In the genomic region with DNA sequence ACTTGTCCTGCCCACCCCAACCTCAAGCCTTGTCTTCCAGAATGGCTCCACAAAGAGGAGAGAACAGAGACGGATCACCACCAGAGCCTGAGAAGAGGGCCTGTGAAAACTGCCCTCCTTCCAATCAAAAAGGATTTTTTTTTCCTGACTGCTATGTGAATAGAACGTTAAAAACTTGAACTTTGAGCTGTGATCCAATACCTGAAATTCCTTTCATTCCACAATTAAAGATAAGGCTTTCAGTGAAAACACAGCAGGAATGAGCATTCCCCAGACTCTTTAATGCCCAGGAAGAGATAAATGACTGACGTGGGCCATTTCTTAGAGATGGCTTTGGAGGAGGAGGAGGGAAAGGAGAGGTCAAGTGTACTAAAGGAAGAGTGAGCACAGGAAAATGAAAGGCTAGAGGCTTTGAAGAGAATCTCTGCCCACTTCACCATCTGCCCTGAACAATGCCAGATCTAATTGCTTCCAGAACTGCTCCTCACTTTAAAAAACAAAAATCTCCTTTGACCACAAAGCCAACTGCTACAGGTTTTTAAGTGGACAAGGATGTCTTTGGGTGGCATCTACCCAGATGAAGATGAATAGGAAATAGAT, we compare ENCODE assay signal across 1 cellular context.
A peak's percentile ranks its signal among the peaks of the same experiment; 100 is the strongest.
TF ChIP-seq lines count a peak whose summit lies in the region.

No MANE protein-coding gene starts in this region.

TF ChIP-seq in HepG2, 621 proteins besides CTCF, POLR2A, EP300 and RAD21 (continued from another document and continues in another):
- TF ChIP-seq, protein P1, sequence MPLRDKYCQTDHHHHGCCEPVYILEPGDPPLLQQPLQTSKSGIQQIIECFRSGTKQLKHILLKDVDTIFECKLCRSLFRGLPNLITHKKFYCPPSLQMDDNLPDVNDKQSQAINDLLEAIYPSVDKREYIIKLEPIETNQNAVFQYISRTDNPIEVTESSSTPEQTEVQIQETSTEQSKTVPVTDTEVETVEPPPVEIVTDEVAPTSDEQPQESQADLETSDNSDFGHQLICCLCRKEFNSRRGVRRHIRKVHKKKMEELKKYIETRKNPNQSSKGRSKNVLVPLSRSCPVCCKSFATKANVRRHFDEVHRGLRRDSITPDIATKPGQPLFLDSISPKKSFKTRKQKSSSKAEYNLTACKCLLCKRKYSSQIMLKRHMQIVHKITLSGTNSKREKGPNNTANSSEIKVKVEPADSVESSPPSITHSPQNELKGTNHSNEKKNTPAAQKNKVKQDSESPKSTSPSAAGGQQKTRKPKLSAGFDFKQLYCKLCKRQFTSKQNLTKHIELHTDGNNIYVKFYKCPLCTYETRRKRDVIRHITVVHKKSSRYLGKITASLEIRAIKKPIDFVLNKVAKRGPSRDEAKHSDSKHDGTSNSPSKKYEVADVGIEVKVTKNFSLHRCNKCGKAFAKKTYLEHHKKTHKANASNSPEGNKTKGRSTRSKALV (CRISPR knock-in tag; IDR thresholded peaks at IDR 0.05): no peak; the same call in 1 of the 2 replicates
- no peak for TF ChIP-seq ZNF749 (CRISPR knock-in tag; IDR thresholded peaks at IDR 0.05; ENCODE audit: borderline replicate concordance)
- no peak for TF ChIP-seq ZNF451 (CRISPR knock-in tag; IDR thresholded peaks at IDR 0.05)
- TF ChIP-seq STAT5B (CRISPR knock-in tag; IDR thresholded peaks at IDR 0.05): no peak
- TF ChIP-seq NFKB2 (CRISPR knock-in tag; IDR thresholded peaks at IDR 0.05; ENCODE audit: borderline replicate concordance): no peak
- TF ChIP-seq HNF4G (IDR thresholded peaks at IDR 0.05; ENCODE audit: borderline replicate concordance, low read depth, low read length): peak; percentile 67; the same call in 1 of the 2 replicates
- peak; percentile 49; the same call in 1 of the 2 replicates for TF ChIP-seq HNF4G (CRISPR knock-in tag; IDR thresholded peaks at IDR 0.05; ENCODE audit: borderline replicate concordance, low read depth)
- no peak for TF ChIP-seq ERF (CRISPR knock-in tag; IDR thresholded peaks at IDR 0.05)
- TF ChIP-seq ESRRA (CRISPR knock-in tag; IDR thresholded peaks at IDR 0.05; ENCODE audit: low read depth): no peak
- TF ChIP-seq, protein P2, sequence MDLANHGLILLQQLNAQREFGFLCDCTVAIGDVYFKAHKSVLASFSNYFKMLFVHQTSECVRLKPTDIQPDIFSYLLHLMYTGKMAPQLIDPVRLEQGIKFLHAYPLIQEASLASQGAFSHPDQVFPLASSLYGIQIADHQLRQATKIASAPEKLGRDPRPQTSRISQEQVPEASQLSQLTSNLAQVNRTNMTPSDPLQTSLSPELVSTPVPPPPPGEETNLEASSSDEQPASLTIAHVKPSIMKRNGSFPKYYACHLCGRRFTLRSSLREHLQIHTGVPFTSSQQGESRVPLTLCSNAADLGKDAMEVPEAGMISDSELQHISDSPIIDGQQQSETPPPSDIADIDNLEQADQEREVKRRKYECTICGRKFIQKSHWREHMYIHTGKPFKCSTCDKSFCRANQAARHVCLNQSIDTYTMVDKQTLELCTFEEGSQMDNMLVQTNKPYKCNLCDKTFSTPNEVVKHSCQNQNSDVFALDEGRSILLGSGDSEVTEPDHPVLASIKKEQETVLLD (CRISPR knock-in tag; IDR thresholded peaks at IDR 0.05; ENCODE audit: low read depth): no peak
- TF ChIP-seq STAG1 (CRISPR knock-in tag; IDR thresholded peaks at IDR 0.05): peak; percentile 22
- no peak for TF ChIP-seq FIP1L1 (IDR thresholded peaks at IDR 0.05; ENCODE audit: borderline replicate concordance, insufficient read depth, low read depth, low read length)
- no peak for TF ChIP-seq ZNF761 (CRISPR knock-in tag; conservative IDR thresholded peaks at IDR 0.05)
- no peak for TF ChIP-seq ZSCAN25 (CRISPR knock-in tag; IDR thresholded peaks at IDR 0.05)
- no peak for TF ChIP-seq CAMTA2 (CRISPR knock-in tag; IDR thresholded peaks at IDR 0.05; ENCODE audit: borderline replicate concordance)
- no peak for TF ChIP-seq HNRNPK (IDR thresholded peaks at IDR 0.05; ENCODE audit: low read depth, low read length, poor library complexity, severe bottlenecking)
- TF ChIP-seq HDAC1 (CRISPR knock-in tag; IDR thresholded peaks at IDR 0.05): peak; percentile 71
- no peak for TF ChIP-seq ZNF674 (CRISPR knock-in tag; IDR thresholded peaks at IDR 0.05; ENCODE audit: low read depth)
- no peak for TF ChIP-seq ZNF24 (IDR thresholded peaks at IDR 0.05)
- TF ChIP-seq PITX1 (CRISPR knock-in tag; IDR thresholded peaks at IDR 0.05): 0 out of 2 replicates have a peak, but pooled peaks have one; percentile 37
- no peak for TF ChIP-seq ZNF441 (CRISPR knock-in tag; IDR thresholded peaks at IDR 0.05; ENCODE audit: borderline replicate concordance)
- TF ChIP-seq, protein P3, sequence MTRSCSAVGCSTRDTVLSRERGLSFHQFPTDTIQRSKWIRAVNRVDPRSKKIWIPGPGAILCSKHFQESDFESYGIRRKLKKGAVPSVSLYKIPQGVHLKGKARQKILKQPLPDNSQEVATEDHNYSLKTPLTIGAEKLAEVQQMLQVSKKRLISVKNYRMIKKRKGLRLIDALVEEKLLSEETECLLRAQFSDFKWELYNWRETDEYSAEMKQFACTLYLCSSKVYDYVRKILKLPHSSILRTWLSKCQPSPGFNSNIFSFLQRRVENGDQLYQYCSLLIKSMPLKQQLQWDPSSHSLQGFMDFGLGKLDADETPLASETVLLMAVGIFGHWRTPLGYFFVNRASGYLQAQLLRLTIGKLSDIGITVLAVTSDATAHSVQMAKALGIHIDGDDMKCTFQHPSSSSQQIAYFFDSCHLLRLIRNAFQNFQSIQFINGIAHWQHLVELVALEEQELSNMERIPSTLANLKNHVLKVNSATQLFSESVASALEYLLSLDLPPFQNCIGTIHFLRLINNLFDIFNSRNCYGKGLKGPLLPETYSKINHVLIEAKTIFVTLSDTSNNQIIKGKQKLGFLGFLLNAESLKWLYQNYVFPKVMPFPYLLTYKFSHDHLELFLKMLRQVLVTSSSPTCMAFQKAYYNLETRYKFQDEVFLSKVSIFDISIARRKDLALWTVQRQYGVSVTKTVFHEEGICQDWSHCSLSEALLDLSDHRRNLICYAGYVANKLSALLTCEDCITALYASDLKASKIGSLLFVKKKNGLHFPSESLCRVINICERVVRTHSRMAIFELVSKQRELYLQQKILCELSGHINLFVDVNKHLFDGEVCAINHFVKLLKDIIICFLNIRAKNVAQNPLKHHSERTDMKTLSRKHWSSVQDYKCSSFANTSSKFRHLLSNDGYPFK (CRISPR knock-in tag; IDR thresholded peaks at IDR 0.05; ENCODE audit: borderline replicate concordance): no peak
- TF ChIP-seq NR3C1 (CRISPR knock-in tag; IDR thresholded peaks at IDR 0.05): no peak
- TF ChIP-seq MIXL1 (CRISPR knock-in tag; IDR thresholded peaks at IDR 0.05): no peak; the same call in 1 of the 2 replicates
- TF ChIP-seq ZNF496 (CRISPR knock-in tag; IDR thresholded peaks at IDR 0.05; ENCODE audit: insufficient replicate concordance): no peak
- no peak for TF ChIP-seq PLRG1 (conservative IDR thresholded peaks at IDR 0.05)
- no peak for TF ChIP-seq SUZ12 (IDR thresholded peaks at IDR 0.05; ENCODE audit: low read depth, low read length)
- TF ChIP-seq ZNF841 (CRISPR knock-in tag; IDR thresholded peaks at IDR 0.05; ENCODE audit: borderline replicate concordance): no peak
- TF ChIP-seq MIER2 (CRISPR knock-in tag; IDR thresholded peaks at IDR 0.05): no peak
- TF ChIP-seq YEATS2 (CRISPR knock-in tag; IDR thresholded peaks at IDR 0.05; ENCODE audit: borderline replicate concordance): no peak
- no peak for TF ChIP-seq KLF13 (CRISPR knock-in tag; IDR thresholded peaks at IDR 0.05)
- TF ChIP-seq ZNF816 (CRISPR knock-in tag; IDR thresholded peaks at IDR 0.05; ENCODE audit: borderline replicate concordance): no peak
- TF ChIP-seq, protein P4, sequence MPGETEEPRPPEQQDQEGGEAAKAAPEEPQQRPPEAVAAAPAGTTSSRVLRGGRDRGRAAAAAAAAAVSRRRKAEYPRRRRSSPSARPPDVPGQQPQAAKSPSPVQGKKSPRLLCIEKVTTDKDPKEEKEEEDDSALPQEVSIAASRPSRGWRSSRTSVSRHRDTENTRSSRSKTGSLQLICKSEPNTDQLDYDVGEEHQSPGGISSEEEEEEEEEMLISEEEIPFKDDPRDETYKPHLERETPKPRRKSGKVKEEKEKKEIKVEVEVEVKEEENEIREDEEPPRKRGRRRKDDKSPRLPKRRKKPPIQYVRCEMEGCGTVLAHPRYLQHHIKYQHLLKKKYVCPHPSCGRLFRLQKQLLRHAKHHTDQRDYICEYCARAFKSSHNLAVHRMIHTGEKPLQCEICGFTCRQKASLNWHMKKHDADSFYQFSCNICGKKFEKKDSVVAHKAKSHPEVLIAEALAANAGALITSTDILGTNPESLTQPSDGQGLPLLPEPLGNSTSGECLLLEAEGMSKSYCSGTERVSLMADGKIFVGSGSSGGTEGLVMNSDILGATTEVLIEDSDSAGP (CRISPR knock-in tag; IDR thresholded peaks at IDR 0.05; ENCODE audit: borderline replicate concordance): no peak
- TF ChIP-seq ZNF160 (CRISPR knock-in tag; IDR thresholded peaks at IDR 0.05): no peak
- TF ChIP-seq ZMAT3 (CRISPR knock-in tag; conservative IDR thresholded peaks at IDR 0.05): no peak
- TF ChIP-seq, protein P5, sequence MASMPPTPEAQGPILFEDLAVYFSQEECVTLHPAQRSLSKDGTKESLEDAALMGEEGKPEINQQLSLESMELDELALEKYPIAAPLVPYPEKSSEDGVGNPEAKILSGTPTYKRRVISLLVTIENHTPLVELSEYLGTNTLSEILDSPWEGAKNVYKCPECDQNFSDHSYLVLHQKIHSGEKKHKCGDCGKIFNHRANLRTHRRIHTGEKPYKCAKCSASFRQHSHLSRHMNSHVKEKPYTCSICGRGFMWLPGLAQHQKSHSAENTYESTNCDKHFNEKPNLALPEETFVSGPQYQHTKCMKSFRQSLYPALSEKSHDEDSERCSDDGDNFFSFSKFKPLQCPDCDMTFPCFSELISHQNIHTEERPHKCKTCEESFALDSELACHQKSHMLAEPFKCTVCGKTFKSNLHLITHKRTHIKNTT (CRISPR knock-in tag; IDR thresholded peaks at IDR 0.05): no peak
- no peak for TF ChIP-seq EHMT2 (IDR thresholded peaks at IDR 0.05; ENCODE audit: borderline replicate concordance, low read depth, low read length)
- TF ChIP-seq YEATS4 (CRISPR knock-in tag; IDR thresholded peaks at IDR 0.05; ENCODE audit: borderline replicate concordance): no peak; the same call in 1 of the 2 replicates
- TF ChIP-seq BORCS8-MEF2B (CRISPR knock-in tag; IDR thresholded peaks at IDR 0.05): no peak
- TF ChIP-seq SAFB2 (CRISPR knock-in tag; IDR thresholded peaks at IDR 0.05; ENCODE audit: borderline replicate concordance, low read depth): no peak
- TF ChIP-seq PTBP1 (IDR thresholded peaks at IDR 0.05; ENCODE audit: low read depth, low read length, poor library complexity, severe bottlenecking): no peak
- TF ChIP-seq, protein P6, sequence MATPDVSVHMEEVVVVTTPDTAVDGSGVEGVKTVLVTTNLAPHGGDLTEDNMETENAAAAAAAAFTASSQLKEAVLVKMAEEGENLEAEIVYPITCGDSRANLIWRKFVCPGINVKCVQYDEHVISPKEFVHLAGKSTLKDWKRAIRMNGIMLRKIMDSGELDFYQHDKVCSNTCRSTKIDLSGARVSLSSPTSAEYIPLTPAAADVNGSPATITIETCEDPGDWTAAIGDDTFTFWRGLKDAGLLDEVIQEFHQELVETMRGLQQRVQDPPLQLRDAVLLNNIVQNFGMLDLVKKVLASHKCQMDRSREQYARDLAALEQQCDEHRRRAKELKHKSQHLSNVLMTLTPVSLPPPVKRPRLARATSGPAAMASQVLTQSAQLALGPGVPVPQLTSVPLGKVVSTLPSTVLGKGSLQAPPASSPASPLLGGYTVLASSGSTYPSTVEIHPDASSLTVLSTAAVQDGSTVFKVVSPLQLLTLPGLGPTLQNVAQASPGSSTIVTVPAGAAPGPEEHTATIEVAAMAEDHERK (CRISPR knock-in tag; IDR thresholded peaks at IDR 0.05; ENCODE audit: low read depth): no peak
- 0 out of 2 replicates have a peak, but pooled peaks have one; percentile 39 for TF ChIP-seq MEIS2 (CRISPR knock-in tag; IDR thresholded peaks at IDR 0.05)
- TF ChIP-seq, protein P7, sequence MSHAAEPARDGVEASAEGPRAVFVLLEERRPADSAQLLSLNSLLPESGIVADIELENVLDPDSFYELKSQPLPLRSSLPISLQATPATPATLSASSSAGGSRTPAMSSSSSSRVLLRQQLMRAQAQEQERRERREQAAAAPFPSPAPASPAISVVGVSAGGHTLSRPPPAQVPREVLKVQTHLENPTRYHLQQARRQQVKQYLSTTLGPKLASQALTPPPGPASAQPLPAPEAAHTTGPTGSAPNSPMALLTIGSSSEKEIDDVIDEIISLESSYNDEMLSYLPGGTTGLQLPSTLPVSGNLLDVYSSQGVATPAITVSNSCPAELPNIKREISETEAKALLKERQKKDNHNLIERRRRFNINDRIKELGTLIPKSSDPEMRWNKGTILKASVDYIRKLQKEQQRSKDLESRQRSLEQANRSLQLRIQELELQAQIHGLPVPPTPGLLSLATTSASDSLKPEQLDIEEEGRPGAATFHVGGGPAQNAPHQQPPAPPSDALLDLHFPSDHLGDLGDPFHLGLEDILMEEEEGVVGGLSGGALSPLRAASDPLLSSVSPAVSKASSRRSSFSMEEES (CRISPR knock-in tag; IDR thresholded peaks at IDR 0.05): no peak
- TF ChIP-seq HOXA3 (CRISPR knock-in tag; IDR thresholded peaks at IDR 0.05): peak; percentile 48; the same call in 1 of the 2 replicates
- TF ChIP-seq CCAR2 (optimal IDR thresholded peaks at IDR 0.05; ENCODE audit: low read depth, low read length): no peak
- TF ChIP-seq KMT2B (CRISPR knock-in tag; IDR thresholded peaks at IDR 0.05): no peak
- no peak for TF ChIP-seq ZNF350 (CRISPR knock-in tag; IDR thresholded peaks at IDR 0.05; ENCODE audit: borderline replicate concordance, low read depth)
- TF ChIP-seq MTF2 (CRISPR knock-in tag; IDR thresholded peaks at IDR 0.05; ENCODE audit: borderline replicate concordance): no peak
- peak; percentile 86 for TF ChIP-seq ASH2L (IDR thresholded peaks at IDR 0.05; ENCODE audit: insufficient read length, low read depth, low read length)
- TF ChIP-seq SRSF9 (IDR thresholded peaks at IDR 0.05; ENCODE audit: borderline replicate concordance, insufficient read depth, low read depth, low read length, poor library complexity, severe bottlenecking): no peak
- no peak for TF ChIP-seq ATRX (CRISPR knock-in tag; IDR thresholded peaks at IDR 0.05; ENCODE audit: borderline replicate concordance)
- TF ChIP-seq, protein P8, sequence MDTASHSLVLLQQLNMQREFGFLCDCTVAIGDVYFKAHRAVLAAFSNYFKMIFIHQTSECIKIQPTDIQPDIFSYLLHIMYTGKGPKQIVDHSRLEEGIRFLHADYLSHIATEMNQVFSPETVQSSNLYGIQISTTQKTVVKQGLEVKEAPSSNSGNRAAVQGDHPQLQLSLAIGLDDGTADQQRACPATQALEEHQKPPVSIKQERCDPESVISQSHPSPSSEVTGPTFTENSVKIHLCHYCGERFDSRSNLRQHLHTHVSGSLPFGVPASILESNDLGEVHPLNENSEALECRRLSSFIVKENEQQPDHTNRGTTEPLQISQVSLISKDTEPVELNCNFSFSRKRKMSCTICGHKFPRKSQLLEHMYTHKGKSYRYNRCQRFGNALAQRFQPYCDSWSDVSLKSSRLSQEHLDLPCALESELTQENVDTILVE (CRISPR knock-in tag; IDR thresholded peaks at IDR 0.05): no peak
- no peak for TF ChIP-seq ARHGAP35 (CRISPR knock-in tag; IDR thresholded peaks at IDR 0.05; ENCODE audit: borderline replicate concordance)
- no peak for TF ChIP-seq NRL (CRISPR knock-in tag; IDR thresholded peaks at IDR 0.05; ENCODE audit: borderline replicate concordance)
- no peak for TF ChIP-seq TRIM24 (CRISPR knock-in tag; IDR thresholded peaks at IDR 0.05)
- no peak for TF ChIP-seq GABPB1 (CRISPR knock-in tag; IDR thresholded peaks at IDR 0.05)
- TF ChIP-seq KLF11 (CRISPR knock-in tag; IDR thresholded peaks at IDR 0.05): no peak
